ENCODE assay signal across 32 cellular contexts in the genomic region with DNA sequence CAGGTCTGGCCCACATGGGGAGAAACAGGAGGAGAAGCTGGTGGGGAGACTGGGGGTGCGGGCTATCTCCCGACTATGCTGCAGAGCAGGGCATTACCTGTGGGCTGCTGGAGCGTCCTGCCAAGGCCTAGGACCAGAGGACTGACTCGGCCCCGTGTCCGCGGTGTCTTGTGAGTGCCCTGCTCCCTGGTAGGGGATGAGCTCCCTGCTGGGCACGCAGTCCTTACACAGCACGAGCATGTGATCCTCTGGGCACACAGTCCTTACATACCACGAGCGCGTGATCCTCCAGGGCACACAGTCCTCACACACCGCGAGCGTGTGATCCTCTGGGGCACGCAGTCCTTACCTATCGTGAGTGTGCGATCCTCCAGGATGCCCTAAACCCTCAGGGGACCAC. TPM values are rescaled to one million over a fixed set of nuclear protein-coding genes. Genes with fewer than 3 reads are reported as not detected.
DNase-seq lines count a peak whose midpoint lies in the region; ATAC-seq, FAIRE-seq and TF ChIP-seq lines count a peak whose summit lies in the region.
"Had no signal": no experiment of that assay in that cellular context is flagged by ENCODE, and none has a peak within 500 bp of the region (broad histone marks: within the 10 kb centered on the region; RNA-seq: fewer than 3 reads in every experiment).

No MANE protein-coding gene starts in this region.

- H4K5ac ChIP-seq in mesendoderm (ENCODE audit: low read length), result no peak overlapping the region

- POLR2A ChIA-PET in HEK293 (lab: Yijun Ruan, JAX), result no interaction called here

- H3K18ac ChIP-seq in mesendoderm (ENCODE audit: low read length), result no peak overlapping the region

- no peak for TF ChIP-seq CTCF in CD14-positive monocyte (IDR thresholded peaks at IDR 0.05)
- no peak for TF ChIP-seq CTCF in HEK293 (tag by site-specific recombination; IDR thresholded peaks at IDR 0.05)

- no peaks in the 10 kb centered on the region for H3K36me3 Mint-ChIP-seq in CD14-positive monocyte
- H3K36me3 Mint-ChIP-seq: CD4-positive, alpha-beta memory T cell had no signal

- no peak overlapping the region for H2BK120ac ChIP-seq in mesendoderm (ENCODE audit: low read depth, low read length)

- H3K4me3 ChIP-seq in HEK293 (ENCODE audit: low read depth, low read length) (no peak overlapping the region), mesendoderm (ENCODE audit: low read length) (no peak overlapping the region)
- H3K4me3 ChIP-seq: A549; BLaER1 treated with 17β-estradiol and CSF1 and Interleukin-3, amounts not matched to agents 10 nM and 100 nM; GM12878 had no signal

- H3K79me1 ChIP-seq in mesendoderm (ENCODE audit: low read length), result no peaks in the 10 kb centered on the region

- H3K27ac ChIP-seq in HEK293 (ENCODE audit: extremely low read depth, low read depth, low read length) (no peak overlapping the region), mesendoderm (ENCODE audit: low read depth, low read length) (no peak overlapping the region)
- H3K27ac ChIP-seq: A549; BLaER1 treated with 17β-estradiol and CSF1 and Interleukin-3, amounts not matched to agents 10 nM and 100 nM; RWPE1 had no signal

- peaks cover 0 to 2% (median 0%) of the 10 kb centered on the region in 7 donors for H3K9me3 Mint-ChIP-seq in CD14-positive monocyte
- H3K9me3 Mint-ChIP-seq: CD4-positive, alpha-beta memory T cell had no signal

- H2AK5ac ChIP-seq in mesendoderm (ENCODE audit: low read length), result no peak overlapping the region

- H3K9ac ChIP-seq in mesendoderm (ENCODE audit: low read length), result no peak overlapping the region

- intact Hi-C loops in CD14-positive monocyte (cut with micrococcal nuclease), result no loop called here
- intact Hi-C loops in posterior vena cava (cut with DNase I), result no loop called here

- peak overlapping the region in 1 of 7 donors; percentile 43 for H3K27ac Mint-ChIP-seq in CD14-positive monocyte
- H3K27ac Mint-ChIP-seq: CD4-positive, alpha-beta memory T cell had no signal

- ATAC-seq in GM21619 (IDR thresholded peaks at IDR 0.05; ENCODE audit: unreplicated experiment) (no peak), GM19397 (IDR thresholded peaks at IDR 0.05; ENCODE audit: unreplicated experiment) (no peak)
- ATAC-seq: GM12878, HCT116, Panc1 had no signal

- no peak overlapping the region for H3K4ac ChIP-seq in mesendoderm (ENCODE audit: low read depth, low read length)

- H2BK5ac ChIP-seq in mesendoderm (ENCODE audit: low read length), result no peak overlapping the region

- no peak overlapping the region for H3K4me3 Mint-ChIP-seq in CD14-positive monocyte
- H3K4me3 Mint-ChIP-seq: CD4-positive, alpha-beta memory T cell had no signal

- no peak for FAIRE-seq in HTR-8/SVneo (lab: Jason Lieb, UNC)
- FAIRE-seq: A549, G401.6, GM12878 had no signal

- no peak overlapping the region for H2BK15ac ChIP-seq in mesendoderm (replicated peaks; ENCODE audit: low read depth)

- H3K79me2 ChIP-seq in mesendoderm (ENCODE audit: control insufficient read depth, insufficient read depth, low read length), result no peaks in the 10 kb centered on the region

- H3K36me3 ChIP-seq in HEK293 (ENCODE audit: control insufficient read depth in 2 of 2, insufficient read depth in 1 of 2, low read length in 2 of 2) (no peaks in the 10 kb centered on the region), mesendoderm (ENCODE audit: control insufficient read depth, insufficient read depth, low read length) (no peaks in the 10 kb centered on the region)
- H3K36me3 ChIP-seq: BLaER1 treated with 17β-estradiol and CSF1 and Interleukin-3, amounts not matched to agents 10 nM and 100 nM had no signal

- H3K4me1 ChIP-seq in HEK293 (ENCODE audit: control insufficient read depth, insufficient read depth, low read length) (no peaks in the 10 kb centered on the region), mesendoderm (ENCODE audit: control insufficient read depth, low read depth, low read length) (no peaks in the 10 kb centered on the region)
- H3K4me1 ChIP-seq: A549 had no signal

- WGBS in mesendoderm (ENCODE audit: extremely low coverage, insufficient coverage, low lambda C conversion rate), result no CpG with 5 or more reads among the region's 18 CpGs

- peaks cover 0 to 3% (median 0%) of the 10 kb centered on the region in 3 donors for H3K27me3 Mint-ChIP-seq in CD14-positive monocyte (ENCODE audit: low read depth in 3 of 3)

- H3K4me1 Mint-ChIP-seq in CD14-positive monocyte, result peaks cover 30% of the 10 kb centered on the region
- H3K4me1 Mint-ChIP-seq: CD4-positive, alpha-beta memory T cell had no signal

- H3K9me3 ChIP-seq in HEK293 (ENCODE audit: control insufficient read depth, insufficient read depth, low read depth, low read length), result no peaks in the 10 kb centered on the region
- H3K9me3 ChIP-seq: A549; BLaER1 treated with 17β-estradiol and CSF1 and Interleukin-3, amounts not matched to agents 10 nM and 100 nM had no signal

- peak overlapping the region; percentile 62 for H3K56ac ChIP-seq in mesendoderm (ENCODE audit: low read length)

- H4K8ac ChIP-seq in mesendoderm (ENCODE audit: low read depth, low read length), result no peak overlapping the region

- DNase-seq in CD14-positive monocyte (ENCODE audit: low spot score), result peak; percentile 38
- DNase-seq in mesendoderm, result no peak
- peak; percentile 80 for DNase-seq in posterior vena cava (ENCODE audit: low spot score)
- DNase-seq in HK-2 (ENCODE audit: unreplicated experiment), result no peak
- DNase-seq in HTR-8/SVneo (ENCODE audit: insufficient read length, low spot score), result no peak
- DNase-seq: AML-193; CD4-positive, alpha-beta memory T cell; COR-L47; DMS53; KG1; MM.1S; NCI-H1048; NCI-H1417; NCI-H1694; NCI-H2029 treated with DMSO at 0.1 percent for 48 hours; NCI-H446 treated with DMSO at 0.1 percent for 48 hours; NCI-H526; NCI-H82; SHP77 had no signal

- no peak overlapping the region for H3K4me2 ChIP-seq in mesendoderm (ENCODE audit: low read length)
- H3K4me2 ChIP-seq: A549; BLaER1 treated with 17β-estradiol and CSF1 and Interleukin-3, amounts not matched to agents 10 nM and 100 nM had no signal

- no peaks in the 10 kb centered on the region for H3K27me3 ChIP-seq in mesendoderm (ENCODE audit: insufficient read depth, low read length, poor library complexity)
- H3K27me3 ChIP-seq: BLaER1 treated with 17β-estradiol and CSF1 and Interleukin-3, amounts not matched to agents 10 nM and 100 nM had no signal

- CTCF ChIA-PET in HEK293 (lab: Yijun Ruan, JAX), result interaction anchor here (0.7 to 1.8 kb wide), 4 partner anchors 11 to 135 kb away, joined by 3 to 7 read pairs (median 4); no protein-coding TSS in a partner anchor

- H3K23ac ChIP-seq in mesendoderm (ENCODE audit: low read length), result no peak overlapping the region

TF ChIP-seq in HEK293, 187 proteins besides CTCF, POLR2A, EP300 and RAD21:
- peak; percentile 29; the same call in 1 of the 2 replicates for TF ChIP-seq ZIC2 (tag by site-specific recombination; IDR thresholded peaks at IDR 0.05)
- no peak for TF ChIP-seq ZNF76 (tag by site-specific recombination; IDR thresholded peaks at IDR 0.05; ENCODE audit: borderline replicate concordance, low read depth)
- TF ChIP-seq ZNF654 (tag by site-specific recombination; IDR thresholded peaks at IDR 0.05; ENCODE audit: low read depth), result no peak
- no peak for TF ChIP-seq YY2 (tag by site-specific recombination; IDR thresholded peaks at IDR 0.05)

RNA-seq across cellular contexts. Expression of a gene that starts 31.8 kb away (rescaled TPM):
- 100 to 1,000 TPM; 270 to 447 TPM for polyA plus RNA-seq in CD14-positive monocyte
- polyA plus RNA-seq in mesendoderm (2013, experiment 1 of 2), result 0.11 TPM
- polyA plus RNA-seq in mesendoderm (2013, experiment 2 of 2), result 0.31 TPM
- 10 to 100 TPM; 19.6 to 33.4 TPM for total RNA-seq in posterior vena cava
- total RNA-seq: H4, HT-29, SK-MEL-5 had no signal
- polyA plus RNA-seq: A549; CD4-positive, alpha-beta memory T cell; GM12878 had no signal

RNA-seq across cellular contexts. Expression of a gene that starts 50.3 kb away (rescaled TPM):
- polyA plus RNA-seq in CD14-positive monocyte, result 10 to 100 TPM; 66.4 to 68.1 TPM
- polyA plus RNA-seq in mesendoderm (2013, experiment 1 of 2), result 194 TPM
- polyA plus RNA-seq in mesendoderm (2013, experiment 2 of 2), result 195 TPM
- total RNA-seq in posterior vena cava, result 10 to 100 TPM; 46.4 to 48.3 TPM

Comparison
In these comparisons a context has a peak if more than half of its experiments do, and no peak if none do; other contexts are left out.
1. DNase-seq: peak in CD14-positive monocyte (single experiment) and posterior vena cava (single experiment); none in mesendoderm (single experiment), HK-2 (single experiment) and HTR-8/SVneo (single experiment).